Comparison of ENCODE assay signal across 29 cellular contexts in the genomic region with DNA sequence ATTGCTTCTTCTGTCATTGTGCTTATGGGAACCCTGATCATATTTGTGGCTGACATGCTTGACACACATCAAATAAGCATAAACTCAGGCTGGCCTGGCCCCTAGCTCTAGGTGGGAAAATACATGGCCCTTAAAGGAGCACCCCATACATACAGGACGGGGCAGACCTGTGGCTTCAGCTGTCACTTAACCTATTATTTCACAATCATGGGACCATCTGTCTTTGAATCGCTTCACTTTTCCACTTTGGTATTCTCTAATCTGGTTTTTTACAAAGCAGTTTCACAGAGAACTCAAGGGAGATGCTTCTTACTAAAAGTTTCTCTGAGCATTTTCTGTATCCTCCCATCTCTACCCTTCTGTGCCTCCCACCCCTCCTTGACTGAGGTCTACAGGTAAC. TPM values are rescaled to one million over a fixed set of nuclear protein-coding genes. Genes with fewer than 3 reads are reported as not detected.
"Had no signal": no experiment of that assay in that cellular context is flagged by ENCODE, and none has a peak within 500 bp of the region (broad histone marks: within the 10 kb centered on the region; RNA-seq: fewer than 3 reads in every experiment).

No MANE protein-coding gene starts in this region.

- FAIRE-seq: bronchial epithelial cell had no signal

- H3K4me3 ChIP-seq: ascending aorta, body of pancreas, coronary artery, MG63 had no signal

- H3K27ac ChIP-seq: ascending aorta, body of pancreas, coronary artery had no signal

- H3K36me3 Mint-ChIP-seq: activated naive CD4-positive, alpha-beta T cell treated with anti-CD3 and anti-CD28 coated beads, Interleukin-2, amount 50 U/mL, for 24 hours had no signal

- H3K27me3 Mint-ChIP-seq: activated B cell treated with CpG ODN at 0.5 μM for 24 hours; activated CD4-positive, alpha-beta T cell treated with anti-CD3 and anti-CD28 coated beads, Interleukin-2, amount 10 ng/mL, durations not matched to agents 24 days and 14 days; activated CD8-positive, alpha-beta memory T cell treated with anti-CD3 and anti-CD28 coated beads, Interleukin-2, amount 10 ng/mL, durations not matched to agents 7 days and 5 days; activated naive CD8-positive, alpha-beta T cell treated with anti-CD3 and anti-CD28 coated beads, Interleukin-2, amount 50 U/mL, for 24 hours; activated T-cell treated with anti-CD3 and anti-CD28 coated beads, Interleukin-2, amount 50 U/mL, for 24 hours; T-helper 17 cell had no signal

- ATAC-seq: activated CD8-positive, alpha-beta memory T cell treated with anti-CD3 and anti-CD28 coated beads, Interleukin-2, amount 10 ng/mL, durations not matched to agents 7 days and 5 days; activated naive CD8-positive, alpha-beta T cell treated with anti-CD3 and anti-CD28 coated beads, Interleukin-2, amount 50 U/mL, for 24 hours; body of pancreas; T-helper 17 cell had no signal

- H3K4me1 ChIP-seq: body of pancreas had no signal

- DNase-seq: activated B cell treated with CpG ODN at 0.5 μM for 24 hours; activated CD4-positive, alpha-beta T cell treated with anti-CD3 and anti-CD28 coated beads for 1 hour; activated CD4-positive, alpha-beta T cell treated with anti-CD3 and anti-CD28 coated beads, Interleukin-2, amount 10 ng/mL, durations not matched to agents 24 days and 14 days; activated CD4-positive, alpha-beta T cell treated with anti-CD3 and anti-CD28 coated beads, Interleukin-2, amount 50 U/mL, for 48 hours; activated CD8-positive, alpha-beta memory T cell treated with anti-CD3 and anti-CD28 coated beads, Interleukin-2, amount 10 ng/mL, durations not matched to agents 7 days and 5 days; activated effector memory CD4-positive, alpha-beta T cell treated with Interleukin-2 at 50 U/mL for 16 hours; activated naive CD4-positive, alpha-beta T cell; activated naive CD8-positive, alpha-beta T cell treated with anti-CD3 and anti-CD28 coated beads, Interleukin-2, amount 50 U/mL, for 24 hours; activated T-cell treated with anti-CD3 and anti-CD28 coated beads, Interleukin-2, amount 50 U/mL, for 24 hours; amniotic stem cell; body of pancreas; central memory CD4-positive, alpha-beta T cell; MG63; NCI-H1092; NCI-H1417; NCI-H1930; NCI-H2107; NCI-H446; NCI-H526; NCI-H774; SIG-M5; T-helper 17 cell; T-helper 9 cell had no signal

- H3K27ac Mint-ChIP-seq: activated B cell treated with CpG ODN at 0.5 μM for 24 hours; activated CD4-positive, alpha-beta T cell treated with anti-CD3 and anti-CD28 coated beads, Interleukin-2, amount 10 ng/mL, durations not matched to agents 24 days and 14 days; activated CD8-positive, alpha-beta memory T cell treated with anti-CD3 and anti-CD28 coated beads, Interleukin-2, amount 10 ng/mL, durations not matched to agents 7 days and 5 days; activated naive CD4-positive, alpha-beta T cell treated with anti-CD3 and anti-CD28 coated beads, Interleukin-2, amount 50 U/mL, for 24 hours; activated naive CD8-positive, alpha-beta T cell treated with anti-CD3 and anti-CD28 coated beads, Interleukin-2, amount 50 U/mL, for 24 hours; activated T-cell treated with anti-CD3 and anti-CD28 coated beads, Interleukin-2, amount 50 U/mL, for 24 hours; activated T-helper 1 cell treated with anti-CD3 and anti-CD28 coated beads, Interleukin-12 subunit alpha, Interleukin-12 subunit beta, Interleukin-2, Interleukin-4 antibody, amounts not matched to agents 30 ng/mL and 10 ng/mL and 1 ng/mL, durations not matched to agents 14 hours and 24 hours and 36 hours; T-helper 17 cell had no signal

- H3K9me3 Mint-ChIP-seq: activated B cell treated with CpG ODN at 0.5 μM for 24 hours; activated CD4-positive, alpha-beta T cell treated with anti-CD3 and anti-CD28 coated beads, Interleukin-2, amount 10 ng/mL, durations not matched to agents 24 days and 14 days; activated naive CD4-positive, alpha-beta T cell treated with anti-CD3 and anti-CD28 coated beads, Interleukin-2, amount 50 U/mL, for 24 hours; activated naive CD8-positive, alpha-beta T cell treated with anti-CD3 and anti-CD28 coated beads, Interleukin-2, amount 50 U/mL, for 24 hours; activated T-cell treated with anti-CD3 and anti-CD28 coated beads, Interleukin-2, amount 50 U/mL, for 24 hours; activated T-helper 1 cell treated with anti-CD3 and anti-CD28 coated beads, Interleukin-12 subunit alpha, Interleukin-12 subunit beta, Interleukin-2, Interleukin-4 antibody, amounts not matched to agents 30 ng/mL and 10 ng/mL and 1 ng/mL, durations not matched to agents 14 hours and 24 hours and 36 hours had no signal

- H3K9me3 ChIP-seq: ascending aorta, body of pancreas, MG63 had no signal

- H3K27me3 ChIP-seq: ascending aorta, body of pancreas, MG63 had no signal

- H3K4me3 Mint-ChIP-seq: activated B cell treated with CpG ODN at 0.5 μM for 24 hours; activated CD4-positive, alpha-beta T cell treated with anti-CD3 and anti-CD28 coated beads, Interleukin-2, amount 10 ng/mL, durations not matched to agents 24 days and 14 days; activated CD8-positive, alpha-beta memory T cell treated with anti-CD3 and anti-CD28 coated beads, Interleukin-2, amount 10 ng/mL, durations not matched to agents 7 days and 5 days; activated naive CD4-positive, alpha-beta T cell treated with anti-CD3 and anti-CD28 coated beads, Interleukin-2, amount 50 U/mL, for 24 hours; activated naive CD8-positive, alpha-beta T cell treated with anti-CD3 and anti-CD28 coated beads, Interleukin-2, amount 50 U/mL, for 24 hours; activated T-cell treated with anti-CD3 and anti-CD28 coated beads, Interleukin-2, amount 50 U/mL, for 24 hours; activated T-helper 1 cell treated with anti-CD3 and anti-CD28 coated beads, Interleukin-12 subunit alpha, Interleukin-12 subunit beta, Interleukin-2, Interleukin-4 antibody, amounts not matched to agents 30 ng/mL and 10 ng/mL and 1 ng/mL, durations not matched to agents 14 hours and 24 hours and 36 hours; T-helper 17 cell had no signal

- H3K4me1 Mint-ChIP-seq: activated B cell treated with CpG ODN at 0.5 μM for 24 hours; activated naive CD4-positive, alpha-beta T cell treated with anti-CD3 and anti-CD28 coated beads, Interleukin-2, amount 50 U/mL, for 24 hours; activated naive CD8-positive, alpha-beta T cell treated with anti-CD3 and anti-CD28 coated beads, Interleukin-2, amount 50 U/mL, for 24 hours had no signal

RNA-seq across cellular contexts. Expression of gene LRRTM2, which starts 34.6 kb away (rescaled TPM):
- total RNA-seq: activated T-helper 1 cell treated with anti-CD3 and anti-CD28 coated beads, Interleukin-12 subunit alpha, Interleukin-12 subunit beta, Interleukin-2, Interleukin-4 antibody, amounts not matched to agents 30 ng/mL and 10 ng/mL and 1 ng/mL, durations not matched to agents 14 hours and 24 hours and 36 hours; ascending aorta; bronchial epithelial cell; chondrocyte had no signal
